In genomic region chr19:43667524-43668405, GRCh38 we compare ENCODE assay signal across 9 cellular contexts. TPM values are rescaled to one million over a fixed set of nuclear protein-coding genes. Genes with fewer than 3 reads are reported as not detected.
DNase-seq lines count a peak whose midpoint lies in the region; ATAC-seq, FAIRE-seq and TF ChIP-seq lines count a peak whose summit lies in the region.
"Had no signal": no experiment of that assay in that cellular context is flagged by ENCODE, and none has a peak within 500 bp of the region (broad histone marks: within the 10 kb centered on the region; RNA-seq: fewer than 3 reads in every experiment).

No MANE protein-coding gene starts in this region.

- intact Hi-C loops in lower leg skin (cut with DNase I; ENCODE audit: low total_unique reads) = no loop called here

- H3K36me3 Mint-ChIP-seq in type B pancreatic cell = peaks cover 29% of the 10 kb centered on the region

- peak overlapping the region; percentile 39 to 55 for H3K4me3 ChIP-seq in cardiac fibroblast (replicated peaks in 1 of 2; ENCODE audit: low read depth in 2 of 2, low read length in 2 of 2)
- no peak overlapping the region for H3K4me3 ChIP-seq in lower leg skin (ENCODE audit: low read depth, poor library complexity, severe bottlenecking)

- peak overlapping the region; percentile 96 for H3K27ac Mint-ChIP-seq in type B pancreatic cell

- TF ChIP-seq CTCF in cardiac fibroblast (IDR thresholded peaks at IDR 0.05; ENCODE audit: low read depth, low read length) (no peak), lower leg skin (IDR thresholded peaks at IDR 0.05) (no peak), type B pancreatic cell (conservative IDR thresholded peaks at IDR 0.05) (no peak)

- TF ChIP-seq POLR2A in lower leg skin (IDR thresholded peaks at IDR 0.05) (no peak), H54 (IDR thresholded peaks at IDR 0.05; ENCODE audit: low read depth, low read length) (no peak)

- peaks cover 32% of the 10 kb centered on the region for H3K4me1 Mint-ChIP-seq in type B pancreatic cell (ENCODE audit: unreplicated experiment)

- FAIRE-seq in H54 (lab: Jason Lieb, UNC) = no peak

- peaks cover 35% of the 10 kb centered on the region for H3K27me3 Mint-ChIP-seq in type B pancreatic cell

- ATAC-seq in GM19455 (IDR thresholded peaks at IDR 0.05; ENCODE audit: unreplicated experiment) = no peak

- no peaks in the 10 kb centered on the region for H3K9me3 Mint-ChIP-seq in type B pancreatic cell

- H3K4me3 Mint-ChIP-seq in type B pancreatic cell = peak overlapping the region; percentile 94

- peak; percentile 6 for DNase-seq in COLO829 (ENCODE audit: low spot score)
- DNase-seq in NCI-H128 (lab: John Stamatoyannopoulos, UW; ENCODE audit: unreplicated experiment) = peak; percentile 95
- peak in 1 of 2 donors; percentile 23 for DNase-seq in cardiac fibroblast (ENCODE audit: low read depth in 2 of 2)
- DNase-seq in lower leg skin (ENCODE audit: low spot score in 2 of 2) = peak; percentile 40 to 91
- DNase-seq in type B pancreatic cell (ENCODE audit: extremely low spot score, unreplicated experiment) = no peak
- no peak for DNase-seq in H54 (ENCODE audit: insufficient read length, low spot score)
- DNase-seq in NCI-H1417 treated with DMSO at 0.1 percent for 48 hours (lab: John Stamatoyannopoulos, UW) = no peak

- WGBS in lower leg skin, 2 donors = 27 to 32% methylated on average over 48 of the region's 48 CpGs

RNA-seq across cellular contexts. Expression of gene PLAUR, which starts 2.2 kb away (rescaled TPM):
- total RNA-seq in lower leg skin (10 to 100 TPM in 1 of 4 donors, 1 to 10 TPM in 3; 4.1 to 11.1 (median 9.0) TPM), type B pancreatic cell (ENCODE audit: low replicate concordance) (18.7 and 32.1 TPM in 2 replicates)

RNA-seq across cellular contexts. Expression of gene CADM4, which starts 28.1 kb away (rescaled TPM):
- total RNA-seq in lower leg skin (10 to 100 TPM; 22.3 to 56.0 (median 29.6) TPM), type B pancreatic cell (ENCODE audit: low replicate concordance) (28.2 and 37.9 TPM in 2 replicates)

RNA-seq across cellular contexts. Expression of gene IRGC, which starts 48.1 kb away (rescaled TPM):
- total RNA-seq in lower leg skin = not detected
- not detected in 2 replicates for total RNA-seq in type B pancreatic cell (ENCODE audit: low replicate concordance)
- total RNA-seq: LHCN-M2 had no signal

RNA-seq across cellular contexts. Expression of gene ZNF428, which starts 48.3 kb away (rescaled TPM):
- total RNA-seq in lower leg skin = 10 to 100 TPM in 3 of 4 donors, 1 to 10 TPM in 1; 5.3 to 27.3 (median 15.1) TPM
- total RNA-seq in type B pancreatic cell (ENCODE audit: low replicate concordance) = 31.4 and 76.9 TPM in 2 replicates

RNA-seq across cellular contexts. Expression of gene SRRM5, which starts 55.9 kb away (rescaled TPM):
- total RNA-seq in lower leg skin (under 1 TPM; 0.15 to 0.27 (median 0.17) TPM), type B pancreatic cell (ENCODE audit: low replicate concordance) (0.56 and 0.69 TPM in 2 replicates)

Comparison
In these comparisons a context has a peak if more than half of its experiments do, and no peak if none do; other contexts are left out.
1. DNase-seq: peak in COLO829 (single experiment), NCI-H128 (single experiment) and lower leg skin (2 of 2); none in type B pancreatic cell (single experiment), H54 (single experiment) and NCI-H1417 treated with DMSO at 0.1 percent for 48 hours (single experiment).